In genomic region chr1:183794084-183794483, GRCh38 we compare ENCODE assay signal across 25 cellular contexts.
"Had no signal": no experiment of that assay in that cellular context is flagged by ENCODE, and none has a peak within 500 bp of the region (broad histone marks: within the 10 kb centered on the region; RNA-seq: fewer than 3 reads in every experiment).

No MANE protein-coding gene starts in this region.

- H3K27me3 ChIP-seq: neural progenitor cell, ovary, stomach, thyroid gland, tibial nerve, upper lobe of left lung, vagina had no signal

- H3K4me3 ChIP-seq: neural progenitor cell, ovary, psoas muscle, skin epidermis, stomach, thoracic aorta, thyroid gland, tibial nerve, upper lobe of left lung, vagina had no signal

- H2AFZ ChIP-seq: neural progenitor cell, parathyroid adenoma had no signal

- DNase-seq: natural killer cell; occipital lobe; ovary; posterior cingulate gyrus; psoas muscle; right cardiac atrium; stimulated activated CD4-positive, alpha-beta T cell treated with anti-CD3 and anti-CD28 coated beads, Interleukin-15, amount 100 ng/mL, for 24 hours; stimulated activated CD4-positive, alpha-beta T cell treated with anti-CD3 and anti-CD28 coated beads, Interleukin-2, amount 100 ng/mL, for 24 hours; stimulated activated CD4-positive, alpha-beta T cell treated with anti-CD3 and anti-CD28 coated beads, Interleukin-2, amount 100 ng/mL, for 48 hours; stimulated activated CD4-positive, alpha-beta T cell treated with anti-CD3 and anti-CD28 coated beads, Interleukin-4, amount 100 ng/mL, for 24 hours; stimulated activated naive B cell treated with anti-CD40 and anti-IgM and Interleukin-4, amounts not matched to agents 10 μg/mL and 1 μg/mL and 100 μg/mL, for 72 hours; stimulated activated naive CD4-positive, alpha-beta T cell treated with Interleukin-2 at 50 U/mL for 16 hours; stomach; thyroid gland; trophoblast cell; upper lobe of left lung had no signal

- FAIRE-seq: urothelium cell line had no signal

- H3K9me3 ChIP-seq: ovary, stomach, thoracic aorta, thyroid gland, upper lobe of left lung, vagina had no signal

- H3K9ac ChIP-seq: neural progenitor cell, parathyroid adenoma had no signal

- H3K27ac ChIP-seq: neural progenitor cell, ovary, parathyroid adenoma, psoas muscle, skin epidermis, stomach, thoracic aorta, thyroid gland, tibial nerve, upper lobe of left lung, vagina had no signal

- H3K4me1 ChIP-seq: psoas muscle, stomach, thyroid gland, upper lobe of left lung, vagina had no signal

- H3K36me3 ChIP-seq: neural progenitor cell, ovary, stomach, thoracic aorta, thyroid gland, tibial nerve, upper lobe of left lung, vagina had no signal

- H3K4me2 ChIP-seq: neural progenitor cell had no signal

- ATAC-seq: natural killer cell; psoas muscle; right cardiac atrium; sciatic nerve; stimulated activated effector memory CD8-positive, alpha-beta T cell treated with anti-CD3 and anti-CD28 coated beads, Interleukin-12 subunit alpha, Interleukin-12 subunit beta, amount 100 ng/mL, for 72 hours; stimulated activated naive B cell treated with anti-CD40 and anti-IgM and Interleukin-4, amounts not matched to agents 10 μg/mL and 1 μg/mL and 100 μg/mL, for 72 hours had no signal

- H3K79me2 ChIP-seq: parathyroid adenoma had no signal
